ENCODE assay signal across 1 cellular context in the genomic region with DNA sequence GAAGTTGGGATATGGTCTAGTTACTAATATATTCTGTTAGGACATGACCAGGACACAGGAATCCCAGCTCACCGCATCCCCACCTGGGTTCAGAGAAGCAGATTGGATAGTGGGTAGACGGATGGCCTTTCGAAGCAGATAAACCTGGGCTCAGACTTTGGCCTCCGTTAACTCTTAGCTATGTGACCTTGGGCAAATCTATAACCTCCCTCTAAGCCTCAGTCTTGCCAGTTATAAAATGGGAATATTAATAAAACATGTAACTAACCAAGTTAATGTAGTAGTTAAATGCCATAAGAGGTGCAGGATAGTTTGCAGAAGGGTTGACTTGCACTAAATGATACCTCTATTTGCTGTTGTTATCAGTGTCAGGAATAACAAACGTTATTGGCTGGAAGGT.
TF ChIP-seq lines count a peak whose summit lies in the region.

No MANE protein-coding gene starts in this region.

TF ChIP-seq in WTC11, 78 proteins besides CTCF, POLR2A, EP300 and RAD21 (continued from another document):
- TF ChIP-seq ZBTB21 (CRISPR knock-in tag; IDR thresholded peaks at IDR 0.05; ENCODE audit: borderline replicate concordance) (no peak), ZNF512 (CRISPR knock-in tag; IDR thresholded peaks at IDR 0.05; ENCODE audit: borderline replicate concordance) (no peak), CBFB (CRISPR knock-in tag; IDR thresholded peaks at IDR 0.05; ENCODE audit: low read depth) (no peak), ZNF425 (CRISPR knock-in tag; conservative IDR thresholded peaks at IDR 0.05) (no peak), FOXJ3 (CRISPR knock-in tag; IDR thresholded peaks at IDR 0.05; ENCODE audit: borderline replicate concordance) (no peak), RORB (CRISPR knock-in tag; IDR thresholded peaks at IDR 0.05) (no peak), ZNF219 (CRISPR knock-in tag; IDR thresholded peaks at IDR 0.05; ENCODE audit: borderline replicate concordance) (no peak), SMAD4 (CRISPR knock-in tag; IDR thresholded peaks at IDR 0.05) (no peak), RELA (CRISPR knock-in tag; IDR thresholded peaks at IDR 0.05; ENCODE audit: borderline replicate concordance) (no peak)
